In the genomic region with DNA sequence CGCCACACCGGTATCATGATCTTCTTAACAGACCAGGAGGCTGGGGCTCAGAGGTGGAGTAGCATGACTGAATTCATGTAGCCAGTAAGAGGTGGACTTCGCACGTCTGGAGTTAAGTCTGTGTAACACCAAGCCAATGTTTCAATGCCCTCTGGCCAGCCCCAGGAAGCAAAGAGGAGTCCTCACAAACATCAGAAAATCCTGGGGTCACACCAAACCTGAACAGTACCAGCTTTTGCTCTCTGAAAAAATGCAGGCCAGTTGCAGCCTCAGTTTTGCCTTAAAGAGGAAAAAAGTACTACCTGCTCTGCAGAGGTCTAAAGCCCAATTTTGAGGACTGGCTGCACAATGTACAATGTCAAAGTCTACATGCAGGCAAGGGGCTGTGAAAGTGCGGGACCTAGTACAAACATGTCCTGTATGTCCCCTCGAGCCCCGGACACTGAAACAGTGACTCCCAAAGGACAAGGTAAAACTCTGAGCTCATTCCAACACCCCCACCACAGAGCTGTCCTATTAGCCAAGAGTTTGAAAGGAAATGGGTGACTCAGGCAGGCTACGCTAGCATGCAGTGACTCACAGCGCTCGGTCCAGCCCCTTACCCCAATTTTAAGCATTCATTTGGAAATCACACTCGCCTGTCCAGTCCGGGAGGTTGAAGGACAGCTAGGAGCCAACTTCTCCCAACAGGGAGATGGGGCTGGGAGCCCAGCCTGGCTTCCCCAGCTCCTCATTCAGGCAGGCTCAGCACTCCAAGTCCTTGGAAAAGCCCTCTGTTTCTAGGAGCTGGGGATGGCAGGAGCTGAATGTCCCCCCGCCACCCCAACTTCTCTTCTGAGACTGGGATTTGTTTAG, we compare ENCODE assay signal across 8 cellular contexts. TPM values are rescaled to one million over a fixed set of nuclear protein-coding genes. Genes with fewer than 3 reads are reported as not detected.
DNase-seq lines count a peak whose midpoint lies in the region; ATAC-seq and TF ChIP-seq lines count a peak whose summit lies in the region.

No MANE protein-coding gene starts in this region.

- CTCF ChIA-PET in PC-3 (lab: Charles Lee), result interaction anchor here (1.4 to 2.0 kb wide), 2 partner anchors 19 to 21 kb away, joined by 8 to 14 read pairs; a partner anchor contains a TSS

- no peak overlapping the region for H3K4ac ChIP-seq in neuronal stem cell (ENCODE audit: low read length)

- H3K4me2 ChIP-seq in PC-3 (ENCODE audit: low read length) (peak overlapping the region; percentile 98), neuronal stem cell (ENCODE audit: insufficient read depth, low read length, poor library complexity, severe bottlenecking) (no peak overlapping the region)

- intact Hi-C loops in PC-3 (cut with micrococcal nuclease), result loop anchor here (1.0 to 10.0 kb wide), 2 partner anchors 8 to 431 kb away; no protein-coding TSS in a partner anchor

- BruUV-seq in PC-3 (replicated peaks; lab: Mats Ljungman, UMichigan), result TSS peak; percentile 1

- H3K14ac ChIP-seq in neuronal stem cell (ENCODE audit: low read length), result no peak overlapping the region

- no peak overlapping the region for H2AFZ ChIP-seq in PC-3 (ENCODE audit: low read length)
- H2AFZ ChIP-seq in neuronal stem cell (ENCODE audit: low read length), result peak overlapping the region; percentile 53

- H3K9me2 ChIP-seq in PC-3 (replicated peaks; ENCODE audit: low read length), result no peaks in the 10 kb centered on the region

- ATAC-seq in PC-3 (peak; percentile 57), GM19395 (IDR thresholded peaks at IDR 0.05; ENCODE audit: unreplicated experiment) (no peak)

- no peak overlapping the region for H3K23ac ChIP-seq in neuronal stem cell (ENCODE audit: low read depth, low read length, poor library complexity)

- H3K9me3 ChIP-seq in PC-3 (ENCODE audit: low read length), result no peaks in the 10 kb centered on the region
- no peaks in the 10 kb centered on the region for H3K9me3 ChIP-seq in neuronal stem cell (replicated peaks in 1 of 2; ENCODE audit: control insufficient read depth in 2 of 2, insufficient read depth in 1 of 2, low read depth in 1 of 2, low read length in 2 of 2)

- no peaks in the 10 kb centered on the region for H3K27me3 ChIP-seq in PC-3 (ENCODE audit: low read length)
- H3K27me3 ChIP-seq in neuronal stem cell (ENCODE audit: control insufficient read depth in 3 of 3, insufficient read depth in 3 of 3, low read depth in 1 of 3, low read length in 3 of 3), result peaks cover 0 to 28% (median 0%) of the 10 kb centered on the region in 3 experiments

- H3K18ac ChIP-seq in neuronal stem cell (ENCODE audit: low read length), result no peak overlapping the region

- H2AK5ac ChIP-seq in neuronal stem cell (ENCODE audit: low read depth, low read length), result no peak overlapping the region

- TF ChIP-seq POLR2A in erythroblast (IDR thresholded peaks at IDR 0.05; ENCODE audit: low read length), result no peak

- H3K27ac ChIP-seq in PC-3 (ENCODE audit: low read length), result peak overlapping the region; percentile 95
- no peak overlapping the region for H3K27ac ChIP-seq in neuronal stem cell (replicated peaks; ENCODE audit: low read length)

- DNase-seq in NCI-H526 (lab: John Stamatoyannopoulos, UW), result peak; percentile 56 to 72
- no peak for DNase-seq in NCI-H526 treated with DMSO at 0.1 percent for 48 hours (lab: John Stamatoyannopoulos, UW)
- DNase-seq in PC-3, result peak; percentile 98
- DNase-seq in erythroblast (lab: John Stamatoyannopoulos, UW), result peak; percentile 36 to 67
- DNase-seq in neuronal stem cell (ENCODE audit: low spot score), result no peak
- DNase-seq in activated naive CD4-positive, alpha-beta T cell treated with Interleukin-2 at 50 U/mL for 16 hours, result no peak
- DNase-seq in cortex of kidney (lab: John Stamatoyannopoulos, UW), result no peak

- peaks cover 23% of the 10 kb centered on the region for H3K36me3 ChIP-seq in PC-3 (ENCODE audit: low read depth, low read length)
- H3K36me3 ChIP-seq in neuronal stem cell (replicated peaks in 1 of 2; ENCODE audit: control insufficient read depth in 2 of 2, insufficient read depth in 2 of 2, low read length in 2 of 2), result no peaks in the 10 kb centered on the region

- peaks cover 43% of the 10 kb centered on the region for H4K20me1 ChIP-seq in PC-3 (ENCODE audit: low read length)

- H3K4me1 ChIP-seq in PC-3 (ENCODE audit: insufficient read depth, low read length) (peaks cover 85% of the 10 kb centered on the region), neuronal stem cell (ENCODE audit: control insufficient read depth in 2 of 2, insufficient read depth in 1 of 2, low read depth in 1 of 2, low read length in 2 of 2) (peaks cover 47 to 48% of the 10 kb centered on the region in 2 donors)

- H3K79me1 ChIP-seq in neuronal stem cell (ENCODE audit: low read depth, low read length), result no peaks in the 10 kb centered on the region

- no peak overlapping the region for H4K8ac ChIP-seq in neuronal stem cell (ENCODE audit: low read depth, low read length)

- no peak overlapping the region for H2BK120ac ChIP-seq in neuronal stem cell (ENCODE audit: low read depth, low read length)

- POLR2A ChIA-PET in PC-3 (lab: Charles Lee; ENCODE audit: unreplicated experiment), result interaction anchor here (0.6 to 1.0 kb wide), 7 partner anchors 15 to 651 kb away, joined by 3 to 5 read pairs (median 3); a partner anchor contains a TSS

- H3K9ac ChIP-seq in PC-3 (ENCODE audit: low read length) (peak overlapping the region; percentile 91), neuronal stem cell (ENCODE audit: low read depth, low read length, poor library complexity) (no peak overlapping the region)

- H2BK15ac ChIP-seq in neuronal stem cell (ENCODE audit: low read length), result no peak overlapping the region

- H3K79me2 ChIP-seq in PC-3 (ENCODE audit: low read length), result peaks cover 88% of the 10 kb centered on the region

- no CpG with 5 or more reads among the region's 13 CpGs for WGBS in neuronal stem cell (ENCODE audit: extremely low coverage in 2 of 2, insufficient read length in 2 of 2, insufficient replicate concordance in 1 of 2), 2 donors

- no peak overlapping the region for H2BK12ac ChIP-seq in neuronal stem cell (ENCODE audit: low read length)

- H2BK5ac ChIP-seq in neuronal stem cell (ENCODE audit: low read length), result no peak overlapping the region

- no peak for TF ChIP-seq CTCF in PC-3 (conservative IDR thresholded peaks at IDR 0.05; ENCODE audit: low read depth, low read length)

- H3F3A ChIP-seq in PC-3 (ENCODE audit: low read length, unreplicated experiment), result peaks cover 15% of the 10 kb centered on the region

- H3K4me3 ChIP-seq in PC-3 (ENCODE audit: low read length), result peak overlapping the region; percentile 97
- H3K4me3 ChIP-seq in neuronal stem cell (ENCODE audit: low read length in 2 of 2), result no peak overlapping the region

- no peak overlapping the region for H4K91ac ChIP-seq in neuronal stem cell (ENCODE audit: low read depth, low read length, poor library complexity)

RNA-seq across cellular contexts. Expression of a gene that starts 4.1 kb away (rescaled TPM):
- 134 and 167 TPM in 2 replicates for total RNA-seq in PC-3 (2014; rRNA removed)
- polyA plus RNA-seq in neuronal stem cell (2013, experiment 1 of 2), result 13.8 TPM
- polyA plus RNA-seq in neuronal stem cell (2013, experiment 2 of 2), result 15.1 TPM

RNA-seq across cellular contexts. Expression of a gene that starts 18.9 kb away (rescaled TPM):
- total RNA-seq in PC-3 (2014; rRNA removed), result 32.5 and 45.2 TPM in 2 replicates
- polyA plus RNA-seq in neuronal stem cell (2013, experiment 1 of 2), result 16.8 TPM
- 16.4 TPM for polyA plus RNA-seq in neuronal stem cell (2013, experiment 2 of 2)

RNA-seq across cellular contexts. Expression of a gene that starts 34.0 kb away (rescaled TPM):
- not detected in 2 replicates for total RNA-seq in PC-3 (2014; rRNA removed)
- polyA plus RNA-seq in neuronal stem cell (2013, experiment 1 of 2), result 0.25 TPM
- 0.30 TPM for polyA plus RNA-seq in neuronal stem cell (2013, experiment 2 of 2)

RNA-seq across cellular contexts. Expression of a gene that starts 36.0 kb away (rescaled TPM):
- 0.33 TPM in 1 of 2 replicates, not detected in the other for total RNA-seq in PC-3 (2014; rRNA removed)
- polyA plus RNA-seq in neuronal stem cell (2013, experiment 1 of 2), result 0.11 TPM
- 0.18 TPM for polyA plus RNA-seq in neuronal stem cell (2013, experiment 2 of 2)

RNA-seq across cellular contexts. Expression of a gene that starts 37.5 kb away (rescaled TPM):
- total RNA-seq in PC-3 (2014; rRNA removed), result not detected in 2 replicates
- polyA plus RNA-seq in neuronal stem cell (2013, experiment 1 of 2), result not detected
- polyA plus RNA-seq in neuronal stem cell (2013, experiment 2 of 2), result 0.04 TPM

Comparison
In these comparisons a context has a peak if more than half of its experiments do, and no peak if none do; other contexts are left out.
1. DNase-seq: peak in NCI-H526 (2 of 2), PC-3 (single experiment) and erythroblast (2 of 2); none in NCI-H526 treated with DMSO at 0.1 percent for 48 hours (single experiment), neuronal stem cell (single experiment), activated naive CD4-positive, alpha-beta T cell treated with Interleukin-2 at 50 U/mL for 16 hours (single experiment) and cortex of kidney (single experiment).